20 cellular contexts compared by ENCODE assay signal in the genomic region with DNA sequence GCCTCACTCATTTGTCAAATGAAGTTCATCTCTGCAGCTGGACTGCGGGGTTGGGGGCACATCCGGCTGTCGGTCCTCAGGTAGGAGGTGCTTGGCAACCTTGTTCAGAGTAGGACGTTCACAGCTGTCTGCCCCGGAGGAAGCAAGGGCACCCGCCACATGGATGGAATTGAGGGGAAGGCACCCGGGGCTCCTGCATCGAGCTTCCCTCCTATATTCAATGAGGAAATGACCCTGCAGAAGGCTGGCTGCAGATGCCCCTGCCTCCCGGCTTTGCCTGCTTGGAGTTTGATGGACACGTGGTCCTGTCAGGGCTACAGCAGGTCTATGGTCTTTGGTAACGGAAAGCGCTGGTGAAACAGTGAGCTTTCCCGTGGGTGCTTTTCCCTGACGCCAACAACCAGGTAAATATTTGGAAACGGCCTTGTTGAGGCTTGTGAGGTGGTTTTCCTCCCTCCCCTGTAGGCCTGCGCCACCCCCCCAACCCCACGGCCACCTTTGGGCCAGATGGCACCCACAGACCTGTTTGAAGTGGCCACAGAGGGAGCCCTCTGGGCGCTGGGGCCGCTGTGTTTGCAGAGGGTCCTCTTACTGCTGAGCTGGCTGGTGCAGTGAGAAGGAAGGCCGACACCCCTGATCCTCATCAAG. TPM values are rescaled to one million over a fixed set of nuclear protein-coding genes. Genes with fewer than 3 reads are reported as not detected.
DNase-seq lines count a peak whose midpoint lies in the region; ATAC-seq and TF ChIP-seq lines count a peak whose summit lies in the region.
"Had no signal": no experiment of that assay in that cellular context is flagged by ENCODE, and none has a peak within 500 bp of the region (broad histone marks: within the 10 kb centered on the region; RNA-seq: fewer than 3 reads in every experiment).

No MANE protein-coding gene starts in this region.

- H3K36me3 Mint-ChIP-seq in CD4-positive, alpha-beta memory T cell: peaks cover 0 to 2% of the 10 kb centered on the region in 2 donors
- H3K36me3 Mint-ChIP-seq: activated naive CD8-positive, alpha-beta T cell treated with anti-CD3 and anti-CD28 coated beads, Interleukin-2, amount 10 ng/mL, durations not matched to agents 7 days and 5 days; CD4-positive, CD25-positive, alpha-beta regulatory T cell; memory B cell; stimulated activated naive B cell treated with anti-CD40 and anti-IgM and Interleukin-4, amounts not matched to agents 10 μg/mL and 1 μg/mL and 100 μg/mL, for 72 hours had no signal

- H2BK120ac ChIP-seq in neuronal stem cell (ENCODE audit: low read depth, low read length): no peak overlapping the region

- DNase-seq in SK-N-SH: no peak
- DNase-seq in dorsolateral prefrontal cortex: peak in 3 of 10 donors; percentile 25 to 35 (median 26)
- DNase-seq in neuronal stem cell (ENCODE audit: low spot score): no peak
- peak; percentile 51 for DNase-seq in upper lobe of right lung
- no peak for DNase-seq in CD4-positive, alpha-beta memory T cell
- DNase-seq in left lobe of liver (ENCODE audit: low spot score): no peak
- no peak for DNase-seq in ovary
- DNase-seq: activated CD4-positive, alpha-beta T cell treated with anti-CD3 and anti-CD28 coated beads for 4 hours; activated naive CD8-positive, alpha-beta T cell treated with anti-CD3 and anti-CD28 coated beads, Interleukin-2, amount 10 ng/mL, durations not matched to agents 7 days and 5 days; CD4-positive, CD25-positive, alpha-beta regulatory T cell; cortex of kidney; DMS79 treated with DMSO at 0.1 percent for 48 hours; MM.1S; stimulated activated naive B cell treated with anti-CD40 and anti-IgM and Interleukin-4, amounts not matched to agents 10 μg/mL and 1 μg/mL and 100 μg/mL, for 72 hours had no signal

- H3K4me3 ChIP-seq in SK-N-SH (ENCODE audit: low read depth in 2 of 2, low read length in 1 of 2): no peak overlapping the region
- no peak overlapping the region for H3K4me3 ChIP-seq in dorsolateral prefrontal cortex
- no peak overlapping the region for H3K4me3 ChIP-seq in neuronal stem cell (ENCODE audit: low read length in 2 of 2)
- no peak overlapping the region for H3K4me3 ChIP-seq in upper lobe of right lung
- H3K4me3 ChIP-seq in CD4-positive, alpha-beta memory T cell (ENCODE audit: low read length in 2 of 2): no peak overlapping the region
- H3K4me3 ChIP-seq in ovary: no peak overlapping the region
- H3K4me3 ChIP-seq: smooth muscle cell had no signal

- H3K4me2 ChIP-seq in SK-N-SH: no peak overlapping the region; the same call in 1 of the 2 replicates
- no peak overlapping the region for H3K4me2 ChIP-seq in neuronal stem cell (ENCODE audit: insufficient read depth, low read length, poor library complexity, severe bottlenecking)
- H3K4me2 ChIP-seq: smooth muscle cell had no signal

- H3K27ac Mint-ChIP-seq in CD4-positive, alpha-beta memory T cell: no peak overlapping the region
- H3K27ac Mint-ChIP-seq: activated naive CD8-positive, alpha-beta T cell treated with anti-CD3 and anti-CD28 coated beads, Interleukin-2, amount 10 ng/mL, durations not matched to agents 7 days and 5 days; CD4-positive, CD25-positive, alpha-beta regulatory T cell; memory B cell; stimulated activated naive B cell treated with anti-CD40 and anti-IgM and Interleukin-4, amounts not matched to agents 10 μg/mL and 1 μg/mL and 100 μg/mL, for 72 hours had no signal

- no peak overlapping the region for H2BK15ac ChIP-seq in neuronal stem cell (ENCODE audit: low read length)

- H3K27me3 ChIP-seq in SK-N-SH (ENCODE audit: insufficient read depth) (no peaks in the 10 kb centered on the region), dorsolateral prefrontal cortex (no peaks in the 10 kb centered on the region), neuronal stem cell (ENCODE audit: control insufficient read depth in 3 of 3, insufficient read depth in 3 of 3, low read depth in 1 of 3, low read length in 3 of 3) (no peaks in the 10 kb centered on the region), upper lobe of right lung (no peaks in the 10 kb centered on the region), ovary (no peaks in the 10 kb centered on the region)
- H3K27me3 ChIP-seq in CD4-positive, alpha-beta memory T cell (ENCODE audit: insufficient read depth, low read length): no peaks in the 10 kb centered on the region

- ATAC-seq in SK-N-SH treated with all-trans-retinoic acid at 6 μM for 48 hours (peak; percentile 9), upper lobe of right lung (no peak), left lobe of liver (no peak)
- ATAC-seq: stimulated activated naive B cell treated with anti-CD40 and anti-IgM and Interleukin-4, amounts not matched to agents 10 μg/mL and 1 μg/mL and 100 μg/mL, for 72 hours had no signal

- H2AK5ac ChIP-seq in neuronal stem cell (ENCODE audit: low read depth, low read length): peak overlapping the region; percentile 34

- intact Hi-C loops in dorsolateral prefrontal cortex (cut with DNase I) (no loop called here), upper lobe of right lung (cut with DNase I) (no loop called here), ovary (cut with DNase I) (no loop called here)
- intact Hi-C loops in CD4-positive, alpha-beta memory T cell (cut with micrococcal nuclease): no loop called here

- H3K27ac ChIP-seq in SK-N-SH (ENCODE audit: low read depth in 2 of 2, low read length in 1 of 2) (peak overlapping the region in 1 of 2 experiments; percentile 83; a peak in 2 of 4 replicates), dorsolateral prefrontal cortex (peak overlapping the region in 54 of 59 donors; percentile 2 to 99 (median 78)), neuronal stem cell (replicated peaks; ENCODE audit: low read length) (no peak overlapping the region), upper lobe of right lung (no peak overlapping the region), ovary (no peak overlapping the region)
- no peak overlapping the region for H3K27ac ChIP-seq in CD4-positive, alpha-beta memory T cell (ENCODE audit: low read depth, low read length)
- H3K27ac ChIP-seq: 22Rv1, neutrophil had no signal

- no peak overlapping the region for H3K23ac ChIP-seq in neuronal stem cell (ENCODE audit: low read depth, low read length, poor library complexity)

- H2BK5ac ChIP-seq in neuronal stem cell (ENCODE audit: low read length): no peak overlapping the region

- TF ChIP-seq POLR2A in ovary (IDR thresholded peaks at IDR 0.05): no peak

- CTCF ChIA-PET in SK-N-SH (lab: Yijun Ruan, JAX): interaction anchor here (1.0 to 3.4 kb wide), 5 partner anchors 15 to 151 kb away, joined by 3 to 11 read pairs (median 4); no protein-coding TSS in a partner anchor
- CTCF ChIA-PET in CD4-positive, alpha-beta memory T cell (lab: Charles Lee; ENCODE audit: partially characterized antibody): interaction anchor here (1.4 to 4.1 kb wide), 5 partner anchors 9 to 151 kb away, joined by 3 to 33 read pairs (median 7); no protein-coding TSS in a partner anchor

- peaks cover 15% of the 10 kb centered on the region for H3F3A ChIP-seq in SK-N-SH (replicated peaks; ENCODE audit: insufficient read depth)

- H3K9me2 ChIP-seq in SK-N-SH: no peaks in the 10 kb centered on the region

- no peak overlapping the region for H4K8ac ChIP-seq in neuronal stem cell (ENCODE audit: low read depth, low read length)

- H3K9ac ChIP-seq in SK-N-SH (no peak overlapping the region), neuronal stem cell (ENCODE audit: low read depth, low read length, poor library complexity) (no peak overlapping the region)

- H2AFZ ChIP-seq in SK-N-SH (ENCODE audit: low read depth) (no peak overlapping the region), neuronal stem cell (ENCODE audit: low read length) (no peak overlapping the region)

- H4K91ac ChIP-seq in neuronal stem cell (ENCODE audit: low read depth, low read length, poor library complexity): peak overlapping the region; percentile 46

- no peaks in the 10 kb centered on the region for H3K27me3 Mint-ChIP-seq in CD4-positive, alpha-beta memory T cell

- H3K14ac ChIP-seq in neuronal stem cell (ENCODE audit: low read length): no peak overlapping the region

- TF ChIP-seq EP300 in SK-N-SH (IDR thresholded peaks at IDR 0.05; ENCODE audit: borderline replicate concordance in 1 of 2, low read depth in 1 of 2, low read length in 1 of 2) (no peak), ovary (IDR thresholded peaks at IDR 0.05) (no peak)

- no peaks in the 10 kb centered on the region for H3K79me1 ChIP-seq in neuronal stem cell (ENCODE audit: low read depth, low read length)

- no peaks in the 10 kb centered on the region for H3K9me3 Mint-ChIP-seq in CD4-positive, alpha-beta memory T cell
- H3K9me3 Mint-ChIP-seq: activated naive CD8-positive, alpha-beta T cell treated with anti-CD3 and anti-CD28 coated beads, Interleukin-2, amount 10 ng/mL, durations not matched to agents 7 days and 5 days; CD4-positive, CD25-positive, alpha-beta regulatory T cell; memory B cell; stimulated activated naive B cell treated with anti-CD40 and anti-IgM and Interleukin-4, amounts not matched to agents 10 μg/mL and 1 μg/mL and 100 μg/mL, for 72 hours had no signal

- no peak overlapping the region for H3K18ac ChIP-seq in neuronal stem cell (ENCODE audit: low read length)

- no peak overlapping the region for H2BK12ac ChIP-seq in neuronal stem cell (ENCODE audit: low read length)

- no peaks in the 10 kb centered on the region for H3K9me3 ChIP-seq in SK-N-SH
- no peaks in the 10 kb centered on the region for H3K9me3 ChIP-seq in neuronal stem cell (replicated peaks in 1 of 2; ENCODE audit: control insufficient read depth in 2 of 2, insufficient read depth in 1 of 2, low read depth in 1 of 2, low read length in 2 of 2)
- no peaks in the 10 kb centered on the region for H3K9me3 ChIP-seq in upper lobe of right lung
- H3K9me3 ChIP-seq in CD4-positive, alpha-beta memory T cell (ENCODE audit: control insufficient read depth in 1 of 2, low read length in 2 of 2): no peaks in the 10 kb centered on the region
- no peaks in the 10 kb centered on the region for H3K9me3 ChIP-seq in ovary
- H3K9me3 ChIP-seq: neutrophil had no signal

- H3K4me1 Mint-ChIP-seq in CD4-positive, alpha-beta memory T cell: peaks cover 23 to 57% (median 42%) of the 10 kb centered on the region in 4 donors
- H3K4me1 Mint-ChIP-seq: memory B cell; stimulated activated naive B cell treated with anti-CD40 and anti-IgM and Interleukin-4, amounts not matched to agents 10 μg/mL and 1 μg/mL and 100 μg/mL, for 72 hours had no signal

- peaks cover 0 to 15% of the 10 kb centered on the region in 2 experiments; a peak in 2 of 4 replicates for H3K4me1 ChIP-seq in SK-N-SH (ENCODE audit: control insufficient read depth in 1 of 2, insufficient read depth in 2 of 2, low read depth in 1 of 2, low read length in 1 of 2)
- H3K4me1 ChIP-seq in neuronal stem cell (ENCODE audit: control insufficient read depth in 2 of 2, insufficient read depth in 1 of 2, low read depth in 1 of 2, low read length in 2 of 2): peaks cover 7 to 10% of the 10 kb centered on the region in 2 donors
- H3K4me1 ChIP-seq in upper lobe of right lung: peaks cover 18% of the 10 kb centered on the region
- H3K4me1 ChIP-seq in CD4-positive, alpha-beta memory T cell (ENCODE audit: insufficient read depth, low read length): peaks cover 41% of the 10 kb centered on the region
- H3K4me1 ChIP-seq in ovary (ENCODE audit: insufficient read depth): peaks cover 27% of the 10 kb centered on the region

- 91% methylated on average over 13 of the region's 20 CpGs for WGBS in SK-N-SH (ENCODE audit: low lambda C conversion rate)
- WGBS in neuronal stem cell (ENCODE audit: extremely low coverage in 2 of 2, insufficient read length in 2 of 2, insufficient replicate concordance in 1 of 2), 2 donors: no CpG with 5 or more reads among the region's 20 CpGs
- 79 to 85% (median 79%) methylated on average over 20 of the region's 20 CpGs for WGBS in ovary, 3 donors

- no peaks in the 10 kb centered on the region for H4K20me1 ChIP-seq in SK-N-SH (ENCODE audit: insufficient read depth)

- no peak overlapping the region for H3K4me3 Mint-ChIP-seq in CD4-positive, alpha-beta memory T cell
- H3K4me3 Mint-ChIP-seq: activated naive CD8-positive, alpha-beta T cell treated with anti-CD3 and anti-CD28 coated beads, Interleukin-2, amount 10 ng/mL, durations not matched to agents 7 days and 5 days; CD4-positive, CD25-positive, alpha-beta regulatory T cell; memory B cell; stimulated activated naive B cell treated with anti-CD40 and anti-IgM and Interleukin-4, amounts not matched to agents 10 μg/mL and 1 μg/mL and 100 μg/mL, for 72 hours had no signal

- TF ChIP-seq CTCF in SK-N-SH (IDR thresholded peaks at IDR 0.05): no peak
- TF ChIP-seq CTCF in dorsolateral prefrontal cortex (IDR thresholded peaks at IDR 0.05 in 54 of 56, conservative IDR thresholded peaks at IDR 0.05 in 2 of 56; ENCODE audit: low read depth in 1 of 56, partially characterized antibody in 56 of 56): no peak
- TF ChIP-seq CTCF in upper lobe of right lung (IDR thresholded peaks at IDR 0.05): no peak
- no peak for TF ChIP-seq CTCF in ovary (IDR thresholded peaks at IDR 0.05)

- no peaks in the 10 kb centered on the region; the same call in 1 of the 2 replicates for H3K79me2 ChIP-seq in SK-N-SH (ENCODE audit: insufficient read depth)

- POLR2A ChIA-PET in SK-N-SH (lab: Yijun Ruan, JAX): interaction anchor here (0.6 kb wide), 1 partner anchor 929 kb away, joined by 3 read pairs; no protein-coding TSS in a partner anchor
- POLR2A ChIA-PET in CD4-positive, alpha-beta memory T cell (lab: Charles Lee; ENCODE audit: partially characterized antibody): no interaction called here

- TF ChIP-seq RAD21 in SK-N-SH (IDR thresholded peaks at IDR 0.05; ENCODE audit: low read length): no peak

- H3K36me3 ChIP-seq in SK-N-SH (replicated peaks in 1 of 2; ENCODE audit: control insufficient read depth in 1 of 2, insufficient read depth in 2 of 2, low read length in 1 of 2): peaks cover 3 to 6% of the 10 kb centered on the region in 2 experiments
- H3K36me3 ChIP-seq in neuronal stem cell (replicated peaks in 1 of 2; ENCODE audit: control insufficient read depth in 2 of 2, insufficient read depth in 2 of 2, low read length in 2 of 2): no peaks in the 10 kb centered on the region
- H3K36me3 ChIP-seq in upper lobe of right lung: peaks cover 3% of the 10 kb centered on the region
- H3K36me3 ChIP-seq in CD4-positive, alpha-beta memory T cell (ENCODE audit: insufficient read depth, low read length): no peaks in the 10 kb centered on the region
- H3K36me3 ChIP-seq in ovary: no peaks in the 10 kb centered on the region
- H3K36me3 ChIP-seq: neutrophil had no signal

- H3K4ac ChIP-seq in neuronal stem cell (ENCODE audit: low read length): no peak overlapping the region

RNA-seq across cellular contexts. Expression of gene HTRA1, which starts 32.9 kb away (rescaled TPM):
- polyA plus RNA-seq in SK-N-SH (2012; rRNA removed) (291 and 339 TPM in 2 replicates), ovary (100 to 1,000 TPM; 724 to 947 TPM)
- polyA plus RNA-seq in SK-N-SH (2012; cell fraction: cytosol; rRNA removed): 289 and 306 TPM in 2 replicates
- 141 and 235 TPM in 2 replicates for polyA plus RNA-seq in SK-N-SH (2012; cell fraction: nucleus; rRNA removed)
- total RNA-seq in dorsolateral prefrontal cortex (100 to 1,000 TPM; 154 to 492 (median 263) TPM), upper lobe of right lung (83.8 TPM), left lobe of liver (83.1 TPM), ovary (100 to 1,000 TPM; 194 to 463 (median 337) TPM)
- 9.0 TPM for polyA plus RNA-seq in neuronal stem cell (2013, experiment 1 of 2)
- 8.8 TPM for polyA plus RNA-seq in neuronal stem cell (2013, experiment 2 of 2)
- under 1 TPM in 1 of 2 experiments, not detected in 1; 0.17 TPM for total RNA-seq in CD4-positive, alpha-beta memory T cell
- under 1 TPM in 1 of 2 donors, not detected in 1; 0.21 TPM for polyA plus RNA-seq in CD4-positive, alpha-beta memory T cell
- total RNA-seq: CD4-positive, CD25-positive, alpha-beta regulatory T cell had no signal
- polyA plus RNA-seq: CD4-positive, CD25-positive, alpha-beta regulatory T cell had no signal

RNA-seq across cellular contexts. Expression of gene ARMS2, which starts 39.8 kb away (rescaled TPM):
- polyA plus RNA-seq in SK-N-SH (2012; rRNA removed) (not detected in 2 replicates), ovary (not detected)
- 0.04 TPM in 1 of 2 replicates, not detected in the other for polyA plus RNA-seq in SK-N-SH (2012; cell fraction: cytosol; rRNA removed)
- polyA plus RNA-seq in SK-N-SH (2012; cell fraction: nucleus; rRNA removed): not detected in 2 replicates
- total RNA-seq in dorsolateral prefrontal cortex (1 to 10 TPM in 1 of 120 experiments, under 1 TPM in 8, not detected in 111; 0.63 to 2.1 (median 0.83) TPM), upper lobe of right lung (not detected), left lobe of liver (not detected), ovary (not detected)
- not detected for polyA plus RNA-seq in neuronal stem cell (2013, experiment 1 of 2)
- not detected for polyA plus RNA-seq in neuronal stem cell (2013, experiment 2 of 2)
- total RNA-seq in CD4-positive, alpha-beta memory T cell: not detected
- polyA plus RNA-seq in CD4-positive, alpha-beta memory T cell: not detected
- total RNA-seq: activated naive CD8-positive, alpha-beta T cell treated with anti-CD3 and anti-CD28 coated beads, Interleukin-2, amount 10 ng/mL, durations not matched to agents 7 days and 5 days; CD4-positive, CD25-positive, alpha-beta regulatory T cell; H1; smooth muscle cell had no signal
- polyA plus RNA-seq: CD4-positive, CD25-positive, alpha-beta regulatory T cell; H1; smooth muscle cell had no signal

Comparison
In these comparisons a context has a peak if more than half of its experiments do, and no peak if none do; other contexts are left out.
1. H3K27ac ChIP-seq: peak in dorsolateral prefrontal cortex (54 of 59); none in neuronal stem cell (single experiment), upper lobe of right lung (single experiment), CD4-positive, alpha-beta memory T cell (single experiment) and ovary (0 of 2).
2. RNA of gene HTRA1, which starts 32.9 kb away (total RNA-seq): 194 to 463 TPM in ovary, 154 to 492 TPM in dorsolateral prefrontal cortex, 83.8 TPM in upper lobe of right lung (single experiment) and 83.1 TPM in left lobe of liver (single experiment); 0.17 TPM in CD4-positive, alpha-beta memory T cell; every median in the first group is over 10 times any median in the second.